ENCODE assay signal across 14 cellular contexts in genomic region chr6:13765570-13765969, GRCh38. TPM values are rescaled to one million over a fixed set of nuclear protein-coding genes. Genes with fewer than 3 reads are reported as not detected.
DNase-seq lines count a peak whose midpoint lies in the region; TF ChIP-seq lines count a peak whose summit lies in the region.
"Had no signal": no experiment of that assay in that cellular context is flagged by ENCODE, and none has a peak within 500 bp of the region (broad histone marks: within the 10 kb centered on the region; RNA-seq: fewer than 3 reads in every experiment).

No MANE protein-coding gene starts in this region.

- no peak overlapping the region for H3K4me3 Mint-ChIP-seq in activated naive CD4-positive, alpha-beta T cell treated with anti-CD3 and anti-CD28 coated beads, Interleukin-2, amount 10 ng/mL, durations not matched to agents 7 days and 5 days

- TF ChIP-seq CTCF in astrocyte of the spinal cord (IDR thresholded peaks at IDR 0.05; ENCODE audit: low read depth, low read length), result no peak
- no peak for TF ChIP-seq CTCF in osteoblast (IDR thresholded peaks at IDR 0.05; ENCODE audit: extremely low read depth, low read depth, low read length)

- no peak overlapping the region for H3K27ac Mint-ChIP-seq in activated naive CD4-positive, alpha-beta T cell treated with anti-CD3 and anti-CD28 coated beads, Interleukin-2, amount 10 ng/mL, durations not matched to agents 7 days and 5 days

- no peak overlapping the region for H3K4me3 ChIP-seq in astrocyte of the spinal cord (ENCODE audit: low read depth, low read length)
- no peak overlapping the region for H3K4me3 ChIP-seq in osteoblast (ENCODE audit: insufficient read depth, low read length)

- no peaks in the 10 kb centered on the region for H3K27me3 ChIP-seq in osteoblast (ENCODE audit: insufficient read depth, low read length)

- in situ Hi-C loops in astrocyte of the spinal cord (cut with HindIII; ENCODE audit: low sequenced_read_pairs), result no loop called here

- H4K20me1 ChIP-seq in osteoblast (ENCODE audit: insufficient read depth, low read length), result no peaks in the 10 kb centered on the region

- H3K9me3 ChIP-seq in osteoblast (ENCODE audit: low read depth, low read length), result no peaks in the 10 kb centered on the region

- peak overlapping the region; percentile 28 for H3K4me2 ChIP-seq in osteoblast (ENCODE audit: insufficient read depth, low read length)

- peak overlapping the region; percentile 56 for H2AFZ ChIP-seq in osteoblast (ENCODE audit: low read length)

- peaks cover 43% of the 10 kb centered on the region for H3K4me1 ChIP-seq in osteoblast (ENCODE audit: insufficient read depth, low read length)

- H3K79me2 ChIP-seq in osteoblast (ENCODE audit: insufficient read depth, low read length), result no peaks in the 10 kb centered on the region

- DNase-seq in H4 (ENCODE audit: low spot score), result peak; percentile 37
- DNase-seq in NCI-H146 (lab: John Stamatoyannopoulos, UW), result peak; percentile 56
- peak; percentile 22 for DNase-seq in astrocyte of the spinal cord (ENCODE audit: low read depth, low spot score)
- no peak for DNase-seq in osteoblast (ENCODE audit: insufficient read length, low spot score, missing footprints)
- no peak for DNase-seq in retina
- DNase-seq in cerebellum (ENCODE audit: low spot score), result no peak
- no peak for DNase-seq in activated naive CD4-positive, alpha-beta T cell treated with anti-CD3 and anti-CD28 coated beads, Interleukin-2, amount 10 ng/mL, durations not matched to agents 7 days and 5 days
- DNase-seq: activated T-cell treated with anti-CD3 and anti-CD28 coated beads, Interleukin-2, amount 50 U/mL, for 1 hour; CD4-positive, alpha-beta memory T cell; effector CD8-positive, alpha-beta T cell; left cardiac atrium; NCI-H1694 treated with DMSO at 0.1 percent for 48 hours; NK-92 treated with Interleukin-12 subunit alpha and Interleukin-12 subunit beta, amount 100 ng/mL, for 24 hours had no signal

- H3K36me3 ChIP-seq in osteoblast (ENCODE audit: insufficient read depth, low read length), result no peaks in the 10 kb centered on the region

- H3K36me3 Mint-ChIP-seq in activated naive CD4-positive, alpha-beta T cell treated with anti-CD3 and anti-CD28 coated beads, Interleukin-2, amount 10 ng/mL, durations not matched to agents 7 days and 5 days, result peaks cover 1% of the 10 kb centered on the region
- H3K36me3 Mint-ChIP-seq: CD4-positive, alpha-beta memory T cell had no signal

- H3K27me3 Mint-ChIP-seq in activated naive CD4-positive, alpha-beta T cell treated with anti-CD3 and anti-CD28 coated beads, Interleukin-2, amount 10 ng/mL, durations not matched to agents 7 days and 5 days, result peaks cover 11% of the 10 kb centered on the region
- H3K27me3 Mint-ChIP-seq: CD4-positive, alpha-beta memory T cell had no signal

- peak overlapping the region; percentile 46 for H3K27ac ChIP-seq in osteoblast (ENCODE audit: low read depth, low read length)

- peaks cover 50% of the 10 kb centered on the region for H3K4me1 Mint-ChIP-seq in activated naive CD4-positive, alpha-beta T cell treated with anti-CD3 and anti-CD28 coated beads, Interleukin-2, amount 10 ng/mL, durations not matched to agents 7 days and 5 days

- CTCF ChIA-PET in activated naive CD4-positive, alpha-beta T cell treated with anti-CD3 and anti-CD28 coated beads, Interleukin-2, amount 10 ng/mL, durations not matched to agents 7 days and 5 days (lab: Charles Lee), result no interaction called here

- no peaks in the 10 kb centered on the region for H3K9me3 Mint-ChIP-seq in activated naive CD4-positive, alpha-beta T cell treated with anti-CD3 and anti-CD28 coated beads, Interleukin-2, amount 10 ng/mL, durations not matched to agents 7 days and 5 days
- H3K9me3 Mint-ChIP-seq: CD4-positive, alpha-beta memory T cell; nephron had no signal

RNA-seq across cellular contexts. Expression of gene MCUR1, which starts 48.8 kb away (rescaled TPM):
- 19.0 and 25.1 TPM in 2 replicates for total RNA-seq in H4 (2014; rRNA removed; shearing (Covaris generic))
- total RNA-seq in osteoblast, result 13.6 and 14.8 TPM in 2 replicates
- 15.4 TPM for total RNA-seq in cerebellum

RNA-seq across cellular contexts. Expression of gene RANBP9, which starts 53.9 kb away (rescaled TPM):
- 15.7 and 18.7 TPM in 2 replicates for total RNA-seq in H4 (2014; rRNA removed; shearing (Covaris generic))
- total RNA-seq in osteoblast, result 53.9 and 55.1 TPM in 2 replicates
- total RNA-seq in cerebellum, result 46.8 TPM

Comparison
In these comparisons a context has a peak if more than half of its experiments do, and no peak if none do; other contexts are left out.
1. DNase-seq: peak in H4 (single experiment), NCI-H146 (single experiment) and astrocyte of the spinal cord (single experiment); none in osteoblast (single experiment), retina (single experiment), cerebellum (single experiment) and activated naive CD4-positive, alpha-beta T cell treated with anti-CD3 and anti-CD28 coated beads, Interleukin-2, amount 10 ng/mL, durations not matched to agents 7 days and 5 days (single experiment).